1 cellular context compared by ENCODE assay signal in the genomic region with DNA sequence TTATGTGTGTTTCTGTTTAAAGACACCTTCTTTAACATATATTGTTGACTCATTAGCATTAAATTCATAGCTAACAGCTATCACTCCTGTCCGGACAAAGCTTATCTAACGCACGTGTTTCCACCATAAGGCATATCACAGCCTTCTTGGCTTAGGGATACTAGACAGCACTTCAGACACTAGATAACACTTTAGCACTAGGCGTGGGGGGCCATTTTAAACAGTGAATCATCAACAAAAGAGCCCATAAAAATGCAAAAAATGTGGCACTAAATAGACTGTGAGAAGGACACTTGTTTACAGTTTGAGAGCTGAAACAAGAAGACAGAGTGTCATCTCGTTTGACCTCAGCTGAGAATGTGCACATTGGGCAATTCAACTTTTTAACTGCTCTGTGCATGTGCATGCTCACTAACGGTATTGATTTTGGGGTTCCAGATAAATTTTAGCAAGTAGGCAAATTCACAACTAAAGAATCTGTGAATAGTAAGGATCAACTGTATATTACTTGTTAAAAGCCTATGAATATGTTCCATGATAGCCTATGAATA.
A peak's percentile ranks its signal among the peaks of the same experiment; 100 is the strongest.
TF ChIP-seq lines count a peak whose summit lies in the region.

No MANE protein-coding gene starts in this region.

TF ChIP-seq in K562, 482 proteins besides CTCF, POLR2A, EP300 and RAD21 (continued from another document):
- TF ChIP-seq, protein P1, sequence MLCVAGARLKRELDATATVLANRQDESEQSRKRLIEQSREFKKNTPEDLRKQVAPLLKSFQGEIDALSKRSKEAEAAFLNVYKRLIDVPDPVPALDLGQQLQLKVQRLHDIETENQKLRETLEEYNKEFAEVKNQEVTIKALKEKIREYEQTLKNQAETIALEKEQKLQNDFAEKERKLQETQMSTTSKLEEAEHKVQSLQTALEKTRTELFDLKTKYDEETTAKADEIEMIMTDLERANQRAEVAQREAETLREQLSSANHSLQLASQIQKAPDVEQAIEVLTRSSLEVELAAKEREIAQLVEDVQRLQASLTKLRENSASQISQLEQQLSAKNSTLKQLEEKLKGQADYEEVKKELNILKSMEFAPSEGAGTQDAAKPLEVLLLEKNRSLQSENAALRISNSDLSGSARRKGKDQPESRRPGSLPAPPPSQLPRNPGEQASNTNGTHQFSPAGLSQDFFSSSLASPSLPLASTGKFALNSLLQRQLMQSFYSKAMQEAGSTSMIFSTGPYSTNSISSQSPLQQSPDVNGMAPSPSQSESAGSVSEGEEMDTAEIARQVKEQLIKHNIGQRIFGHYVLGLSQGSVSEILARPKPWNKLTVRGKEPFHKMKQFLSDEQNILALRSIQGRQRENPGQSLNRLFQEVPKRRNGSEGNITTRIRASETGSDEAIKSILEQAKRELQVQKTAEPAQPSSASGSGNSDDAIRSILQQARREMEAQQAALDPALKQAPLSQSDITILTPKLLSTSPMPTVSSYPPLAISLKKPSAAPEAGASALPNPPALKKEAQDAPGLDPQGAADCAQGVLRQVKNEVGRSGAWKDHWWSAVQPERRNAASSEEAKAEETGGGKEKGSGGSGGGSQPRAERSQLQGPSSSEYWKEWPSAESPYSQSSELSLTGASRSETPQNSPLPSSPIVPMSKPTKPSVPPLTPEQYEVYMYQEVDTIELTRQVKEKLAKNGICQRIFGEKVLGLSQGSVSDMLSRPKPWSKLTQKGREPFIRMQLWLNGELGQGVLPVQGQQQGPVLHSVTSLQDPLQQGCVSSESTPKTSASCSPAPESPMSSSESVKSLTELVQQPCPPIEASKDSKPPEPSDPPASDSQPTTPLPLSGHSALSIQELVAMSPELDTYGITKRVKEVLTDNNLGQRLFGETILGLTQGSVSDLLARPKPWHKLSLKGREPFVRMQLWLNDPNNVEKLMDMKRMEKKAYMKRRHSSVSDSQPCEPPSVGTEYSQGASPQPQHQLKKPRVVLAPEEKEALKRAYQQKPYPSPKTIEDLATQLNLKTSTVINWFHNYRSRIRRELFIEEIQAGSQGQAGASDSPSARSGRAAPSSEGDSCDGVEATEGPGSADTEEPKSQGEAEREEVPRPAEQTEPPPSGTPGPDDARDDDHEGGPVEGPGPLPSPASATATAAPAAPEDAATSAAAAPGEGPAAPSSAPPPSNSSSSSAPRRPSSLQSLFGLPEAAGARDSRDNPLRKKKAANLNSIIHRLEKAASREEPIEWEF (CRISPR knock-in tag; IDR thresholded peaks at IDR 0.05): no peak
- TF ChIP-seq JUND (IDR thresholded peaks at IDR 0.05; ENCODE audit: borderline replicate concordance, low read depth, low read length): 0 out of 2 replicates have a peak, but pooled peaks have one; percentile 33
- TF ChIP-seq JUND (tag; IDR thresholded peaks at IDR 0.05; ENCODE audit: borderline replicate concordance, low read depth, low read length): peak; percentile 14; the same call in 1 of the 3 replicates
- no peak for TF ChIP-seq KLF1 (tag; IDR thresholded peaks at IDR 0.05)
- TF ChIP-seq FOXK2 (conservative IDR thresholded peaks at IDR 0.05 in 1 of 2, IDR thresholded peaks at IDR 0.05 in 1 of 2; ENCODE audit: low read depth in 2 of 2): peak in 1 of 2 experiments; percentile 68; a peak in 2 of 4 replicates
- peak; percentile 80 for TF ChIP-seq TAL1 (IDR thresholded peaks at IDR 0.05)
- TF ChIP-seq, protein P2, sequence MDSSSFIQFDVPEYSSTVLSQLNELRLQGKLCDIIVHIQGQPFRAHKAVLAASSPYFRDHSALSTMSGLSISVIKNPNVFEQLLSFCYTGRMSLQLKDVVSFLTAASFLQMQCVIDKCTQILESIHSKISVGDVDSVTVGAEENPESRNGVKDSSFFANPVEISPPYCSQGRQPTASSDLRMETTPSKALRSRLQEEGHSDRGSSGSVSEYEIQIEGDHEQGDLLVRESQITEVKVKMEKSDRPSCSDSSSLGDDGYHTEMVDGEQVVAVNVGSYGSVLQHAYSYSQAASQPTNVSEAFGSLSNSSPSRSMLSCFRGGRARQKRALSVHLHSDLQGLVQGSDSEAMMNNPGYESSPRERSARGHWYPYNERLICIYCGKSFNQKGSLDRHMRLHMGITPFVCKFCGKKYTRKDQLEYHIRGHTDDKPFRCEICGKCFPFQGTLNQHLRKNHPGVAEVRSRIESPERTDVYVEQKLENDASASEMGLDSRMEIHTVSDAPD (CRISPR knock-in tag; IDR thresholded peaks at IDR 0.05): no peak
- no peak for TF ChIP-seq ZNF764 (CRISPR knock-in tag; IDR thresholded peaks at IDR 0.05; ENCODE audit: low read depth)
- no peak for TF ChIP-seq POLR2G (IDR thresholded peaks at IDR 0.05; ENCODE audit: low read depth, low read length)
- no peak for TF ChIP-seq ZNF140 (CRISPR knock-in tag; IDR thresholded peaks at IDR 0.05)
- TF ChIP-seq ZNF785 (CRISPR knock-in tag; IDR thresholded peaks at IDR 0.05): no peak
- TF ChIP-seq ZNF3 (CRISPR knock-in tag; IDR thresholded peaks at IDR 0.05): no peak
- TF ChIP-seq MCM7 (IDR thresholded peaks at IDR 0.05): no peak
- no peak for TF ChIP-seq ZNF695 (CRISPR knock-in tag; IDR thresholded peaks at IDR 0.05)
- TF ChIP-seq NFYB (IDR thresholded peaks at IDR 0.05; ENCODE audit: extremely low read depth, insufficient read length): no peak
- TF ChIP-seq STAT5A (IDR thresholded peaks at IDR 0.05; ENCODE audit: borderline replicate concordance, low read length): peak; percentile 66; the same call in 1 of the 2 replicates
- TF ChIP-seq, protein P3, sequence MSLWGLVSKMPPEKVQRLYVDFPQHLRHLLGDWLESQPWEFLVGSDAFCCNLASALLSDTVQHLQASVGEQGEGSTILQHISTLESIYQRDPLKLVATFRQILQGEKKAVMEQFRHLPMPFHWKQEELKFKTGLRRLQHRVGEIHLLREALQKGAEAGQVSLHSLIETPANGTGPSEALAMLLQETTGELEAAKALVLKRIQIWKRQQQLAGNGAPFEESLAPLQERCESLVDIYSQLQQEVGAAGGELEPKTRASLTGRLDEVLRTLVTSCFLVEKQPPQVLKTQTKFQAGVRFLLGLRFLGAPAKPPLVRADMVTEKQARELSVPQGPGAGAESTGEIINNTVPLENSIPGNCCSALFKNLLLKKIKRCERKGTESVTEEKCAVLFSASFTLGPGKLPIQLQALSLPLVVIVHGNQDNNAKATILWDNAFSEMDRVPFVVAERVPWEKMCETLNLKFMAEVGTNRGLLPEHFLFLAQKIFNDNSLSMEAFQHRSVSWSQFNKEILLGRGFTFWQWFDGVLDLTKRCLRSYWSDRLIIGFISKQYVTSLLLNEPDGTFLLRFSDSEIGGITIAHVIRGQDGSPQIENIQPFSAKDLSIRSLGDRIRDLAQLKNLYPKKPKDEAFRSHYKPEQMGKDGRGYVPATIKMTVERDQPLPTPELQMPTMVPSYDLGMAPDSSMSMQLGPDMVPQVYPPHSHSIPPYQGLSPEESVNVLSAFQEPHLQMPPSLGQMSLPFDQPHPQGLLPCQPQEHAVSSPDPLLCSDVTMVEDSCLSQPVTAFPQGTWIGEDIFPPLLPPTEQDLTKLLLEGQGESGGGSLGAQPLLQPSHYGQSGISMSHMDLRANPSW (CRISPR knock-in tag; IDR thresholded peaks at IDR 0.05): no peak
- no peak for TF ChIP-seq ZNF143 (CRISPR knock-in tag; IDR thresholded peaks at IDR 0.05)
- peak in 1 of 2 experiments; percentile 26; a peak in 1 of 4 replicates for TF ChIP-seq RCOR1 (IDR thresholded peaks at IDR 0.05; ENCODE audit: borderline replicate concordance in 1 of 2, low read depth in 2 of 2, low read length in 2 of 2)
- TF ChIP-seq ETV6 (IDR thresholded peaks at IDR 0.05; ENCODE audit: borderline replicate concordance in 1 of 2, low read depth in 2 of 2, low read length in 1 of 2): no peak
- no peak for TF ChIP-seq ETV6 (CRISPR knock-in tag; IDR thresholded peaks at IDR 0.05; ENCODE audit: borderline replicate concordance)
- TF ChIP-seq HDAC1 (IDR thresholded peaks at IDR 0.05): no peak
- TF ChIP-seq, protein P4, sequence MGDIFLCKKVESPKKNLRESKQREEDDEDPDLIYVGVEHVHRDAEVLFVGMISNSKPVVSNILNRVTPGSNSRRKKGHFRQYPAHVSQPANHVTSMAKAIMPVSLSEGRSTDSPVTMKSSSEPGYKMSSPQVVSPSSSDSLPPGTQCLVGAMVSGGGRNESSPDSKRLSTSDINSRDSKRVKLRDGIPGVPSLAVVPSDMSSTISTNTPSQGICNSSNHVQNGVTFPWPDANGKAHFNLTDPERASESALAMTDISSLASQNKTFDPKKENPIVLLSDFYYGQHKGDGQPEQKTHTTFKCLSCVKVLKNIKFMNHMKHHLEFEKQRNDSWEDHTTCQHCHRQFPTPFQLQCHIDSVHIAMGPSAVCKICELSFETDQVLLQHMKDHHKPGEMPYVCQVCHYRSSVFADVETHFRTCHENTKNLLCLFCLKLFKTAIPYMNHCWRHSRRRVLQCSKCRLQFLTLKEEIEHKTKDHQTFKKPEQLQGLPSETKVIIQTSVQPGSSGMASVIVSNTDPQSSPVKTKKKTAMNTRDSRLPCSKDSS (IDR thresholded peaks at IDR 0.05; ENCODE audit: low read depth, partially characterized antibody): no peak
- TF ChIP-seq, protein P5, sequence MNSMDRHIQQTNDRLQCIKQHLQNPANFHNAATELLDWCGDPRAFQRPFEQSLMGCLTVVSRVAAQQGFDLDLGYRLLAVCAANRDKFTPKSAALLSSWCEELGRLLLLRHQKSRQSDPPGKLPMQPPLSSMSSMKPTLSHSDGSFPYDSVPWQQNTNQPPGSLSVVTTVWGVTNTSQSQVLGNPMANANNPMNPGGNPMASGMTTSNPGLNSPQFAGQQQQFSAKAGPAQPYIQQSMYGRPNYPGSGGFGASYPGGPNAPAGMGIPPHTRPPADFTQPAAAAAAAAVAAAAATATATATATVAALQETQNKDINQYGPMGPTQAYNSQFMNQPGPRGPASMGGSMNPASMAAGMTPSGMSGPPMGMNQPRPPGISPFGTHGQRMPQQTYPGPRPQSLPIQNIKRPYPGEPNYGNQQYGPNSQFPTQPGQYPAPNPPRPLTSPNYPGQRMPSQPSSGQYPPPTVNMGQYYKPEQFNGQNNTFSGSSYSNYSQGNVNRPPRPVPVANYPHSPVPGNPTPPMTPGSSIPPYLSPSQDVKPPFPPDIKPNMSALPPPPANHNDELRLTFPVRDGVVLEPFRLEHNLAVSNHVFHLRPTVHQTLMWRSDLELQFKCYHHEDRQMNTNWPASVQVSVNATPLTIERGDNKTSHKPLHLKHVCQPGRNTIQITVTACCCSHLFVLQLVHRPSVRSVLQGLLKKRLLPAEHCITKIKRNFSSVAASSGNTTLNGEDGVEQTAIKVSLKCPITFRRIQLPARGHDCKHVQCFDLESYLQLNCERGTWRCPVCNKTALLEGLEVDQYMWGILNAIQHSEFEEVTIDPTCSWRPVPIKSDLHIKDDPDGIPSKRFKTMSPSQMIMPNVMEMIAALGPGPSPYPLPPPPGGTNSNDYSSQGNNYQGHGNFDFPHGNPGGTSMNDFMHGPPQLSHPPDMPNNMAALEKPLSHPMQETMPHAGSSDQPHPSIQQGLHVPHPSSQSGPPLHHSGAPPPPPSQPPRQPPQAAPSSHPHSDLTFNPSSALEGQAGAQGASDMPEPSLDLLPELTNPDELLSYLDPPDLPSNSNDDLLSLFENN (IDR thresholded peaks at IDR 0.05; ENCODE audit: low read depth in 2 of 2, low read length in 2 of 2): no peak
- TF ChIP-seq NBN (IDR thresholded peaks at IDR 0.05; ENCODE audit: low read depth): no peak
- peak; percentile 89 for TF ChIP-seq CBFA2T3 (IDR thresholded peaks at IDR 0.05)
- TF ChIP-seq ZNF174 (CRISPR knock-in tag; IDR thresholded peaks at IDR 0.05): no peak
- no peak for TF ChIP-seq HMG20A (CRISPR knock-in tag; conservative IDR thresholded peaks at IDR 0.05)
- TF ChIP-seq GATA2 (CRISPR knock-in tag; IDR thresholded peaks at IDR 0.05): no peak
- no peak for TF ChIP-seq HSF4 (CRISPR knock-in tag; IDR thresholded peaks at IDR 0.05; ENCODE audit: borderline replicate concordance)
- no peak for TF ChIP-seq GATAD2B (IDR thresholded peaks at IDR 0.05; ENCODE audit: borderline replicate concordance)
- peak; percentile 68 for TF ChIP-seq PML (IDR thresholded peaks at IDR 0.05; ENCODE audit: low read length)
- no peak for TF ChIP-seq RBFOX2 (IDR thresholded peaks at IDR 0.05; ENCODE audit: low read depth, low read length)
- no peak for TF ChIP-seq DNMT1 (IDR thresholded peaks at IDR 0.05)
- no peak for TF ChIP-seq ZNF79 (CRISPR knock-in tag; IDR thresholded peaks at IDR 0.05; ENCODE audit: low read depth)
- TF ChIP-seq C11orf30 (IDR thresholded peaks at IDR 0.05; ENCODE audit: low read depth): no peak
- TF ChIP-seq ZNF717 (CRISPR knock-in tag; IDR thresholded peaks at IDR 0.05): no peak
